8 cellular contexts compared by ENCODE assay signal in genomic region chr3:48439820-48440589, GRCh38. TPM values are rescaled to one million over a fixed set of nuclear protein-coding genes. Genes with fewer than 3 reads are reported as not detected.
A peak's percentile ranks its signal among the peaks of the same experiment; 100 is the strongest.
DNase-seq lines count a peak whose midpoint lies in the region; TF ChIP-seq lines count a peak whose summit lies in the region.

TSS of gene CCDC51 (minus strand) at chr3:48440119. CDS start at chr3:48435128, 4,991 bp downstream.
TSS of gene TMA7 (plus strand) at chr3:48440257. CDS start at chr3:48440297, 40 bp downstream.

- H3K4me3 ChIP-seq in HFF-Myc (replicated peaks; ENCODE audit: low read depth, low read length) = peak within 1 kb of the TSS; percentile 98
- peak within 1 kb of the TSS; percentile 63 for H3K4me3 ChIP-seq in neuron (ENCODE audit: low read length)
- peak within 1 kb of the TSS; percentile 67 to 99 (median 88) for H3K4me3 ChIP-seq in subcutaneous abdominal adipose tissue (ENCODE audit: low read depth in 1 of 5, low read length in 5 of 5)

- H3K9me3 ChIP-seq in neuron (ENCODE audit: low read length) (no peaks in the 10 kb centered on the region), subcutaneous abdominal adipose tissue (ENCODE audit: control insufficient read depth in 5 of 5, low read length in 5 of 5) (no peaks in the 10 kb centered on the region)

- CTCF ChIA-PET in activated naive CD4-positive, alpha-beta T cell treated with anti-CD3 and anti-CD28 coated beads for 36 hours (lab: Charles Lee) = interaction anchor here (0.6 to 2.3 kb wide), 12 partner anchors 9 to 251 kb away, joined by 3 to 15 read pairs (median 4); partner anchors contain the start of genes CDC25A, PLXNB1 and ZNF589

- intact Hi-C loops in activated naive CD4-positive, alpha-beta T cell treated with anti-CD3 and anti-CD28 coated beads for 36 hours (cut with micrococcal nuclease) = loop anchor here (1.0 to 10.0 kb wide), 7 partner anchors 33 to 252 kb away; partner anchors contain the start of genes CDC25A, PFKFB4, SLC26A6 and ZNF589

- peak within 1 kb of the TSS; percentile 96 for H3K27ac Mint-ChIP-seq in activated naive CD4-positive, alpha-beta T cell treated with anti-CD3 and anti-CD28 coated beads for 36 hours

- peaks cover 31% of the 10 kb centered on the region for H3K36me3 Mint-ChIP-seq in activated naive CD4-positive, alpha-beta T cell treated with anti-CD3 and anti-CD28 coated beads for 36 hours (ENCODE audit: low read depth)

- H3K36me3 ChIP-seq in neuron (ENCODE audit: insufficient read depth, low read length) (peaks cover 21% of the 10 kb centered on the region), subcutaneous abdominal adipose tissue (ENCODE audit: control insufficient read depth in 5 of 5, insufficient read depth in 5 of 5, low read length in 5 of 5) (peaks cover 0 to 30% (median 18%) of the 10 kb centered on the region in 5 donors)

- H3K27ac ChIP-seq in subcutaneous abdominal adipose tissue (ENCODE audit: low read depth, low read length) = peak within 1 kb of the TSS; percentile 86

- peaks cover 44% of the 10 kb centered on the region for H3K4me1 Mint-ChIP-seq in activated naive CD4-positive, alpha-beta T cell treated with anti-CD3 and anti-CD28 coated beads for 36 hours (ENCODE audit: low read depth)

- H3K4me1 ChIP-seq in neuron (ENCODE audit: insufficient read depth, low read length) = peaks cover 12% of the 10 kb centered on the region
- peaks cover 6 to 32% (median 30%) of the 10 kb centered on the region in 5 donors for H3K4me1 ChIP-seq in subcutaneous abdominal adipose tissue (ENCODE audit: control insufficient read depth in 5 of 5, insufficient read depth in 5 of 5, low read length in 5 of 5)

- no peaks in the 10 kb centered on the region for H3K9me3 Mint-ChIP-seq in activated naive CD4-positive, alpha-beta T cell treated with anti-CD3 and anti-CD28 coated beads for 36 hours

- H3K27me3 ChIP-seq in neuron (ENCODE audit: insufficient read depth, low read length) (no peaks in the 10 kb centered on the region), subcutaneous abdominal adipose tissue (ENCODE audit: control insufficient read depth in 5 of 5, insufficient read depth in 4 of 5, low read length in 5 of 5) (no peaks in the 10 kb centered on the region)

- H3K9ac ChIP-seq in subcutaneous abdominal adipose tissue (ENCODE audit: low read length in 5 of 5) = peak within 1 kb of the TSS; percentile 22 to 93 (median 86)

- peak within 1 kb of the TSS; percentile 1 for H2AFZ ChIP-seq in neuron (ENCODE audit: low read depth, low read length)

- DNase-seq in GM04503 (ENCODE audit: low read depth) (peak; percentile 73), HFF-Myc (ENCODE audit: extremely low read depth, low read depth) (peak; percentile 90), NAMALWA (ENCODE audit: low spot score) (peak; percentile 93), SK-N-DZ (ENCODE audit: low spot score) (peak; percentile 96), foreskin melanocyte (peak; percentile 91)
- peak; percentile 100 for DNase-seq in activated naive CD4-positive, alpha-beta T cell treated with anti-CD3 and anti-CD28 coated beads for 36 hours

- H3K27me3 Mint-ChIP-seq in activated naive CD4-positive, alpha-beta T cell treated with anti-CD3 and anti-CD28 coated beads for 36 hours (ENCODE audit: low read depth) = no peaks in the 10 kb centered on the region

- no peak for TF ChIP-seq CTCF in HFF-Myc (IDR thresholded peaks at IDR 0.05; ENCODE audit: low read depth, low read length, missing control alignments)

- H3K4me3 Mint-ChIP-seq in activated naive CD4-positive, alpha-beta T cell treated with anti-CD3 and anti-CD28 coated beads for 36 hours = peak within 1 kb of the TSS; percentile 93

RNA-seq across cellular contexts. Expression of gene CCDC51, which starts in this region (rescaled TPM):
- polyA plus RNA-seq in SK-N-DZ (2014; cell fraction: cytosol; rRNA removed) = 46.3 and 51.8 TPM in 2 replicates
- polyA plus RNA-seq in SK-N-DZ (2014; cell fraction: nucleus; rRNA removed) = 18.6 and 21.1 TPM in 2 replicates
- 10 to 100 TPM; 16.4 to 17.4 TPM for total RNA-seq in activated naive CD4-positive, alpha-beta T cell treated with anti-CD3 and anti-CD28 coated beads for 36 hours

RNA-seq across cellular contexts. Expression of gene TMA7, which starts in this region (rescaled TPM):
- polyA plus RNA-seq in SK-N-DZ (2014; cell fraction: cytosol; rRNA removed) = 296 and 348 TPM in 2 replicates
- 209 and 321 TPM in 2 replicates for polyA plus RNA-seq in SK-N-DZ (2014; cell fraction: nucleus; rRNA removed)
- 100 to 1,000 TPM; 319 to 353 TPM for total RNA-seq in activated naive CD4-positive, alpha-beta T cell treated with anti-CD3 and anti-CD28 coated beads for 36 hours

Comparison
In these comparisons a context has a peak if more than half of its experiments do, and no peak if none do; other contexts are left out.
1. Peak in every context shown above with its lines: DNase-seq, H3K4me3 ChIP-seq and H3K27ac ChIP-seq.